Comparison of ENCODE assay signal across 16 cellular contexts in genomic region chr2:120312076-120312475, GRCh38. TPM values are rescaled to one million over a fixed set of nuclear protein-coding genes. Genes with fewer than 3 reads are reported as not detected.
"Had no signal": no experiment of that assay in that cellular context is flagged by ENCODE, and none has a peak within 500 bp of the region (broad histone marks: within the 10 kb centered on the region; RNA-seq: fewer than 3 reads in every experiment).

No MANE protein-coding gene starts in this region.

- H3K4me3 ChIP-seq: lung had no signal

- H3K27ac ChIP-seq: colonic mucosa, foreskin keratinocyte, thoracic aorta had no signal

- H3K36me3 Mint-ChIP-seq: immature natural killer cell, naive B cell had no signal

- DNase-seq: esophagus squamous epithelium; foreskin keratinocyte; immature natural killer cell; naive B cell; psoas muscle; retina; stimulated activated naive CD4-positive, alpha-beta T cell; stomach had no signal

- H3K27me3 ChIP-seq: colonic mucosa, right lobe of liver, stomach had no signal

- H3K36me3 ChIP-seq: colonic mucosa, esophagus squamous epithelium, right lobe of liver, stomach, thoracic aorta, transverse colon had no signal

- H3K4me1 ChIP-seq: foreskin keratinocyte had no signal

- H3K27ac Mint-ChIP-seq: nephron progenitor cell had no signal

- FAIRE-seq: keratinocyte, urothelium cell line had no signal

- H3K9me3 Mint-ChIP-seq: naive B cell, nephron progenitor cell had no signal

- H3K9me3 ChIP-seq: colonic mucosa, esophagus squamous epithelium, psoas muscle, right lobe of liver, stomach, thoracic aorta, transverse colon had no signal

RNA-seq across cellular contexts. Expression of gene INHBB, which starts 33.9 kb away (rescaled TPM):
- total RNA-seq: foreskin keratinocyte had no signal
- polyA plus RNA-seq: foreskin keratinocyte, immature natural killer cell, keratinocyte had no signal
